Comparison of ENCODE assay signal across 19 cellular contexts in the genomic region with DNA sequence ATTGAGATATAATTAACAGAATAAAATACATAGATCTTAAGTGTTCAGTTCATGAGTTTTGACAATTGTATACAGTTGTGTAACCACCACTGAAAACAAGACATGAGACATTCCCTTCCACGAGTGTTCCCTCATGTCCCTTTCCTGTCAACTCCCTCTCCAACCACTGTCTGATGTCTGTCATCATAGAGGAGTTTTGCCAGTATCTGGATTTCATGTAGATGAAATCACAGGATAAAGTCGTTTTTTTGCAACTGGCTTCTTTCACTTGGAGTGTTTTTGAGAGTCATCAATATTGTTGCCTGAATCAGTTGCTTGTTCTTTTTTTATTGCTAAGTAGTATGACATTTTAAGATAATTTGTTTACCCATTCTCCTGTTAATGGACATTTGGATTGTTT.
"Had no signal": no experiment of that assay in that cellular context is flagged by ENCODE, and none has a peak within 500 bp of the region (broad histone marks: within the 10 kb centered on the region; RNA-seq: fewer than 3 reads in every experiment).

No MANE protein-coding gene starts in this region.

- H3K27me3 ChIP-seq: neural progenitor cell, pancreas, suprapubic skin had no signal

- H3K9me3 Mint-ChIP-seq: immature natural killer cell had no signal

- DNase-seq: activated CD4-positive, alpha-beta T cell treated with anti-CD3 and anti-CD28 coated beads, Interleukin-2, amount 10 ng/mL, durations not matched to agents 7 days and 5 days; activated CD4-positive, CD25-positive, alpha-beta regulatory T cell; activated CD8-positive, alpha-beta memory T cell treated with anti-CD3 and anti-CD28 coated beads, Interleukin-2, amount 50 U/mL, for 48 hours; activated gamma-delta T cell; activated T-cell treated with anti-CD3 and anti-CD28 coated beads, Interleukin-2, amount 50 U/mL, for 72 hours; glutamatergic neuron; immature natural killer cell; midbrain; pancreas; stimulated activated CD4-positive, alpha-beta T cell treated with anti-CD3 and anti-CD28 coated beads, Interleukin-4, amount 100 ng/mL, for 24 hours; stimulated activated naive CD4-positive, alpha-beta T cell treated with Interleukin-2 at 50 U/mL for 16 hours; trophoblast cell had no signal

- H3K27ac ChIP-seq: neural progenitor cell, pancreas, skin epidermis, suprapubic skin had no signal

- H2AFZ ChIP-seq: neural progenitor cell had no signal

- H3K4me3 ChIP-seq: lung, neural progenitor cell, pancreas, skin epidermis, suprapubic skin had no signal

- H3K4me1 Mint-ChIP-seq: immature natural killer cell had no signal

- H3K4me1 ChIP-seq: neural progenitor cell, pancreas, suprapubic skin had no signal

- H3K27ac Mint-ChIP-seq: activated naive CD4-positive, alpha-beta T cell treated with anti-CD3 and anti-CD28 coated beads, Interleukin-2, amount 50 U/mL, for 72 hours; activated T-cell treated with anti-CD3 and anti-CD28 coated beads, Interleukin-2, amount 50 U/mL, for 72 hours; immature natural killer cell; neural progenitor cell; T-helper 2 cell treated with Interferon-gamma antibody and Interleukin-4, amounts not matched to agents 5 μg/mL and 100 μg/mL, for 36 hours had no signal

- H3K36me3 ChIP-seq: neural progenitor cell, pancreas, suprapubic skin had no signal

- H3K4me3 Mint-ChIP-seq: activated CD4-positive, alpha-beta T cell treated with anti-CD3 and anti-CD28 coated beads, Interleukin-2, amount 10 ng/mL, durations not matched to agents 7 days and 5 days; activated T-cell treated with anti-CD3 and anti-CD28 coated beads, Interleukin-2, amount 50 U/mL, for 72 hours; immature natural killer cell; neural progenitor cell; T-helper 2 cell treated with Interferon-gamma antibody and Interleukin-4, amounts not matched to agents 5 μg/mL and 100 μg/mL, for 36 hours had no signal

- ATAC-seq: activated naive CD4-positive, alpha-beta T cell treated with anti-CD3 and anti-CD28 coated beads, Interleukin-2, amount 50 U/mL, for 72 hours; activated T-cell treated with anti-CD3 and anti-CD28 coated beads, Interleukin-2, amount 50 U/mL, for 72 hours; esophagus mucosa; pancreas had no signal

- H3K9me3 ChIP-seq: pancreas, suprapubic skin had no signal

- H3K9ac ChIP-seq: neural progenitor cell had no signal

- H3K27me3 Mint-ChIP-seq: activated CD4-positive, alpha-beta T cell treated with anti-CD3 and anti-CD28 coated beads, Interleukin-2, amount 10 ng/mL, durations not matched to agents 7 days and 5 days had no signal

- H3K4me2 ChIP-seq: neural progenitor cell had no signal
